In the genomic region with DNA sequence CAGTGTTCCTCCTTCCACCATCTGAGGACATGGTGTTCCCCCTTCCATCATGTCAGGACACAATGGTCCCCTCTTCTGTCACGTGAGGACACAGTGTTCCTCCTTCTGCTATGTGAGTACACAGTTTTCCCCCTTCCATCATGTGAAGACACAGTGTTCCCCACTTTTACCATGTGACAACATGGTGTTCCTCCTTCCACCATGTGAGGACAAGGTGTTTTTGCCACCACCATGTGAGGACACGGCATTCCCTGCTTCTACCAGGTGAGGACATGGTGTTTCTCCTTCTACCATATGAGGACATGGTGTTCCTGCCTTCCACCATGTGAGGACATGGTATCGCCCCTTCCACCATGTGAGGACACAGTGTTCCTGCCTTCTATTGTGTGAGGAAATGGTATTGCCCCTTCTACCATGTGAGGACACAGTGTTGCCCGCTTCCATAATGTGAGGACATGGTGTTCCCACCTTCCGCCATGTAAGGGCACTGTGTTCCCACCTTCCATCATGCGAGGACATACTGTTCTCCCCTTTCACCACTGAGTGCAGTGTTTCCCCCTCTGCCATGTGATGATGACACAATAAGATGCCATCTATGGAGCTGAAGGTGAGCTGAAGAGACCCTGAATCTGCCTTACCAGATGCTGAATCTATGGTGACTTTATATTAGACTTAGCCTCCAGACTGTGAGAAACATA, we compare ENCODE assay signal across 23 cellular contexts.
"Had no signal": no experiment of that assay in that cellular context is flagged by ENCODE, and none has a peak within 500 bp of the region (broad histone marks: within the 10 kb centered on the region; RNA-seq: fewer than 3 reads in every experiment).

No MANE protein-coding gene starts in this region.

- H3K4me2 ChIP-seq: SK-N-SH had no signal

- H3K9ac ChIP-seq: SK-N-SH had no signal

- H3K9me3 ChIP-seq: adrenal gland, SJSA1, SK-N-SH had no signal

- H3K27ac ChIP-seq: adrenal gland, SJSA1 had no signal

- H3K27me3 ChIP-seq: adrenal gland had no signal

- DNase-seq: activated CD4-positive, alpha-beta memory T cell treated with anti-CD3 and anti-CD28 coated beads for 36 hours; activated CD4-positive, alpha-beta T cell treated with anti-CD3 and anti-CD28 coated beads for 4 hours; activated CD4-positive, alpha-beta T cell treated with anti-CD3 and anti-CD28 coated beads, Interleukin-2, amount 50 U/mL, for 1 hour; activated CD8-positive, alpha-beta memory T cell treated with anti-CD3 and anti-CD28 coated beads, Interleukin-2, amount 50 U/mL, for 4 hours; activated gamma-delta T cell treated with Interleukin-2 at 50 U/mL for 16 hours; activated naive CD4-positive, alpha-beta T cell treated with anti-CD3 and anti-CD28 coated beads for 36 hours; activated T-cell treated with anti-CD3 and anti-CD28 coated beads for 4 hours; activated T-cell treated with anti-CD3 and anti-CD28 coated beads, Interleukin-2, amount 50 U/mL, for 4 hours; adrenal gland; central memory CD4-positive, alpha-beta T cell; Karpas-422; KBM-7; NCI-H1048; NCI-H1105 treated with DMSO at 0.1 percent for 48 hours; NCI-H1436; NCI-H1694; NCI-H1930; NCI-H2081 treated with DMSO at 0.1 percent for 48 hours; NCI-H345; NCI-H524 treated with DMSO at 0.1 percent for 48 hours; SHP77 treated with DMSO at 0.1 percent for 48 hours; SK-N-SH had no signal

- H3K4me3 ChIP-seq: adrenal gland, SJSA1 had no signal

- H3K36me3 ChIP-seq: adrenal gland, SJSA1 had no signal

- H3K4me1 ChIP-seq: adrenal gland, SJSA1 had no signal
